18 cellular contexts compared by ENCODE assay signal in the genomic region with DNA sequence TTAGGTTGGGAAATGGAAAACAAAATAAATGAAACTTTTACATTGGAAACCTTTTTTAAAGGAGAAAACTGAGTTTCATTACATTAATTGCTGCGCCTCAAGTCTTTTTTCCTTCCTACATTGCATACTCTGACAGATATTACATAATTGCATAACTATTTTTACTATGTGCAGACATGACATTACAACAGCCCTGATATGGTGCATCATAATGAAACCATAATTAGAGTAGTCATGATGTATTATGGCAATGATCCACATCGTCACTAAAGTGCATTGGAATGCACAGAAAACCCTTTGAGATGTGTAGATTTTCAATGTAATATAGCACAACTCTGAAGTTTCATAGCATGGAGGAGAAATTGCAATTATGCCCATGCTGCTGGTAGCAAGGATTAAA.
"Had no signal": no experiment of that assay in that cellular context is flagged by ENCODE, and none has a peak within 500 bp of the region (broad histone marks: within the 10 kb centered on the region; RNA-seq: fewer than 3 reads in every experiment).

No MANE protein-coding gene starts in this region.

- ATAC-seq: activated CD8-positive, alpha-beta T cell treated with anti-CD3 and anti-CD28 coated beads for 36 hours; naive thymus-derived CD8-positive, alpha-beta T cell; stimulated activated naive CD8-positive, alpha-beta T cell treated with anti-CD3 and anti-CD28 coated beads, Interleukin-15, amount 100 ng/mL, for 72 hours; WTC11 had no signal

- H3K4me1 ChIP-seq: upper lobe of left lung had no signal

- H3K27ac Mint-ChIP-seq: activated CD8-positive, alpha-beta T cell treated with anti-CD3 and anti-CD28 coated beads for 36 hours; activated naive CD8-positive, alpha-beta T cell treated with anti-CD3 and anti-CD28 coated beads for 36 hours; activated T-helper 1 cell treated with anti-CD3 and anti-CD28 coated beads, Interleukin-12 subunit alpha, Interleukin-12 subunit beta, Interleukin-2, Interleukin-4 antibody, amounts not matched to agents 30 ng/mL and 10 ng/mL and 1 ng/mL, durations not matched to agents 14 hours and 24 hours and 36 hours; dendritic cell treated with granulocyte-macrophage colony-stimulating factor and Interleukin-4, amounts not matched to agents 40 ng/mL and 50 ng/mL, for 4 days; memory B cell; naive thymus-derived CD8-positive, alpha-beta T cell; stimulated activated naive CD8-positive, alpha-beta T cell treated with anti-CD3 and anti-CD28 coated beads, Interleukin-15, amount 100 ng/mL, for 72 hours; WTC11 had no signal

- H3K4me3 ChIP-seq: hepatocyte, testis, upper lobe of left lung had no signal

- H3K79me2 ChIP-seq: hepatocyte had no signal

- H3K27me3 ChIP-seq: brain microvascular endothelial cell, hepatocyte, neutrophil, testis, upper lobe of left lung had no signal

- H3K27me3 Mint-ChIP-seq: activated CD8-positive, alpha-beta T cell treated with anti-CD3 and anti-CD28 coated beads for 36 hours; activated naive CD8-positive, alpha-beta T cell treated with anti-CD3 and anti-CD28 coated beads for 36 hours; dendritic cell treated with granulocyte-macrophage colony-stimulating factor and Interleukin-4, amounts not matched to agents 40 ng/mL and 50 ng/mL, for 4 days; memory B cell; stimulated activated naive CD8-positive, alpha-beta T cell treated with anti-CD3 and anti-CD28 coated beads, Interleukin-15, amount 100 ng/mL, for 72 hours had no signal

- H3K4me3 Mint-ChIP-seq: activated CD8-positive, alpha-beta T cell treated with anti-CD3 and anti-CD28 coated beads for 36 hours; activated naive CD8-positive, alpha-beta T cell treated with anti-CD3 and anti-CD28 coated beads for 36 hours; activated T-helper 1 cell treated with anti-CD3 and anti-CD28 coated beads, Interleukin-12 subunit alpha, Interleukin-12 subunit beta, Interleukin-2, Interleukin-4 antibody, amounts not matched to agents 30 ng/mL and 10 ng/mL and 1 ng/mL, durations not matched to agents 14 hours and 24 hours and 36 hours; dendritic cell treated with granulocyte-macrophage colony-stimulating factor and Interleukin-4, amounts not matched to agents 40 ng/mL and 50 ng/mL, for 4 days; memory B cell; naive thymus-derived CD8-positive, alpha-beta T cell; stimulated activated naive CD8-positive, alpha-beta T cell treated with anti-CD3 and anti-CD28 coated beads, Interleukin-15, amount 100 ng/mL, for 72 hours; WTC11 had no signal

- H3K36me3 ChIP-seq: brain microvascular endothelial cell, neutrophil, upper lobe of left lung had no signal

- H3K4me1 Mint-ChIP-seq: activated naive CD8-positive, alpha-beta T cell treated with anti-CD3 and anti-CD28 coated beads for 36 hours; memory B cell; naive thymus-derived CD8-positive, alpha-beta T cell; stimulated activated naive CD8-positive, alpha-beta T cell treated with anti-CD3 and anti-CD28 coated beads, Interleukin-15, amount 100 ng/mL, for 72 hours had no signal

- H2AFZ ChIP-seq: hepatocyte had no signal

- H3K36me3 Mint-ChIP-seq: activated naive CD8-positive, alpha-beta T cell treated with anti-CD3 and anti-CD28 coated beads for 36 hours; memory B cell; WTC11 had no signal

- H3K9me3 ChIP-seq: neutrophil, testis, upper lobe of left lung had no signal

- H3K9me3 Mint-ChIP-seq: activated CD8-positive, alpha-beta T cell treated with anti-CD3 and anti-CD28 coated beads for 36 hours; activated naive CD8-positive, alpha-beta T cell treated with anti-CD3 and anti-CD28 coated beads for 36 hours; activated T-helper 1 cell treated with anti-CD3 and anti-CD28 coated beads, Interleukin-12 subunit alpha, Interleukin-12 subunit beta, Interleukin-2, Interleukin-4 antibody, amounts not matched to agents 30 ng/mL and 10 ng/mL and 1 ng/mL, durations not matched to agents 14 hours and 24 hours and 36 hours; dendritic cell treated with granulocyte-macrophage colony-stimulating factor and Interleukin-4, amounts not matched to agents 40 ng/mL and 50 ng/mL, for 4 days; memory B cell; stimulated activated naive CD8-positive, alpha-beta T cell treated with anti-CD3 and anti-CD28 coated beads, Interleukin-15, amount 100 ng/mL, for 72 hours; WTC11 had no signal

- H3K4me2 ChIP-seq: hepatocyte had no signal

- DNase-seq: activated CD4-positive, alpha-beta T cell treated with anti-CD3 and anti-CD28 coated beads for 48 hours; activated CD8-positive, alpha-beta T cell treated with anti-CD3 and anti-CD28 coated beads for 36 hours; activated naive CD8-positive, alpha-beta T cell treated with anti-CD3 and anti-CD28 coated beads for 36 hours; brain microvascular endothelial cell; cerebellar nuclear complex; effector memory CD4-positive, alpha-beta T cell; naive thymus-derived CD8-positive, alpha-beta T cell; posterior cingulate gyrus; retina; stimulated activated naive CD8-positive, alpha-beta T cell treated with anti-CD3 and anti-CD28 coated beads, Interleukin-15, amount 100 ng/mL, for 72 hours; testis; upper lobe of left lung had no signal

- H3K27ac ChIP-seq: brain microvascular endothelial cell, hepatocyte, neutrophil, testis, upper lobe of left lung had no signal
